ENCODE assay signal across 8 cellular contexts in the genomic region with DNA sequence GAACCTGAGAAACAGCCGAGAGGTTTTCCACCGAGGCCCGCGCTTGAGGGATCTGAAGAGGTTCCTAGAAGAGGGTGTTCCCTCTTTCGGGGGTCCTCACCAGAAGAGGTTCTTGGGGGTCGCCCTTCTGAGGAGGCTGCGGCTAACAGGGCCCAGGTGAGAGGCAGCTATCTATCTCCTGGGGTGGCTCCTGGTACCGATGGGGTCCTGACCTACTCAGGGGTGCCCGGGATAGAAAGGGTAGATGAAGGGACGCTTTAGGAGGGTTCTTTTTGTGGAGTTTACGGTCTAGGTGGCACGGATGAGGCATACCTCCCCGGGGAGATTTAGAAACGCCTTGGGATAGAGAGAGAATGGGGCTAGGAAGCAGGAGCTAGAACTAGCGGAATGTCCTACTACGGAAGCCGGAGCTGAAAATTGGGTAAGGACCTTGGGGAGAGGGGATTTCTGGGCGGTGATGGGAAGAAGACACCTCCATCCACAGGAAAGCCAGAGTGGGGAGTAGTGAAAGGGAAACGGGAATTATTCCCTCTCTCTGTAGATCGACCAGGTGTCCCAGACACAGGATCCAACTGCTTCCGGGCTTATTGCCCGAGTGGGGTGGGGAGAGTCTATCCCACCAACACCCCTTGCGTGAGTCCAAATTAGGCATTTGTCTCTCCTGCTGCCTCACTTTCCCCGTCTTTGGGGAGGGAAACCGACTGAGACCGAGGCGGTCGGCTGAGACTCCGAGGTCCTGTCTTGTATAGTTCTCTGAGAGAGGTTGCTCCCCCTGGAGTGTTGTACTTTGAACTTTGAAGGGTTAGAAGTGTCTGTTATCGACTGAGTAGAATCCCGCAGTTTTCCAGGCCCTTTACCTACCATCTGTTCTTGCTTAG. TPM values are rescaled to one million over a fixed set of nuclear protein-coding genes. Genes with fewer than 3 reads are reported as not detected.
DNase-seq lines count a peak whose midpoint lies in the region; ATAC-seq, FAIRE-seq and TF ChIP-seq lines count a peak whose summit lies in the region.

No MANE protein-coding gene starts in this region.

- 0% methylated on average over 31 of the region's 31 CpGs for WGBS in HepG2 (ENCODE audit: low lambda C conversion rate)
- 1% methylated on average over 31 of the region's 31 CpGs for WGBS in testis, 2 donors

- H3K27ac ChIP-seq in HepG2 (ENCODE audit: extremely low read length, insufficient read depth, low read length) (peak overlapping the region; percentile 82), testis (peak overlapping the region; percentile 87 to 92)

- intact Hi-C loops in HepG2 (cut with micrococcal nuclease; ENCODE audit: unreplicated experiment) (loop anchor here (1.0 to 5.0 kb wide), 4 partner anchors 7 to 110 kb away; partner anchors contain the start of genes ARL2BP and PLLP), testis (cut with DNase I; ENCODE audit: low total_unique reads) (no loop called here)

- H3K36me3 Mint-ChIP-seq in T-cell, result no peaks in the 10 kb centered on the region

- H3K4me3 Mint-ChIP-seq in T-cell, result peak overlapping the region; percentile 96 to 100 (median 98)

- peaks cover 85% of the 10 kb centered on the region for H3K79me2 ChIP-seq in HepG2 (ENCODE audit: insufficient read depth, low read length)

- no peaks in the 10 kb centered on the region for H3K27me3 Mint-ChIP-seq in T-cell

- TF ChIP-seq CTCF in choroid plexus epithelial cell (conservative IDR thresholded peaks at IDR 0.05; ENCODE audit: low read depth, low read length), result no peak
- TF ChIP-seq CTCF in HepG2 (CRISPR knock-in tag; IDR thresholded peaks at IDR 0.05), result no peak
- no peak for TF ChIP-seq CTCF in testis (IDR thresholded peaks at IDR 0.05)

- POLR2A ChIA-PET in T-cell (lab: Charles Lee), result interaction anchor here in 1 of 2 donors (0.5 kb wide), 1 partner anchor 743 kb away, joined by 17 read pairs; no protein-coding TSS in a partner anchor
- POLR2A ChIA-PET in HepG2 (lab: Yijun Ruan, JAX), result interaction anchor here (0.7 to 3.4 kb wide), 12 partner anchors 8 to 293 kb away, joined by 3 to 33 read pairs (median 6); partner anchors contain the start of genes ARL2BP, CIAPIN1, COQ9 and CPNE2

- peak overlapping the region; percentile 76 for H3K4me2 ChIP-seq in HepG2 (ENCODE audit: low read depth, low read length)

- FAIRE-seq in HepG2 (lab: Jason Lieb, UNC), result no peak

- TF ChIP-seq POLR2A in HepG2 (IDR thresholded peaks at IDR 0.05; ENCODE audit: insufficient read depth in 1 of 2, low read depth in 2 of 2, low read length in 2 of 2) (peak; percentile 34 to 62; a peak in 1 of 4 replicates), testis (IDR thresholded peaks at IDR 0.05) (no peak)

- DNase-seq in NCI-H2107 treated with DMSO at 0.1 percent for 48 hours (lab: John Stamatoyannopoulos, UW; ENCODE audit: unreplicated experiment), result peak; percentile 20
- DNase-seq in NCI-H2107 (lab: John Stamatoyannopoulos, UW), result no peak
- peak in 13 of 34 experiments; percentile 1 to 28 (median 12) for DNase-seq in T-cell
- DNase-seq in choroid plexus epithelial cell (ENCODE audit: low read depth), result no peak
- peak; percentile 54 for DNase-seq in HepG2 (ENCODE audit: low spot score)
- DNase-seq in testis, result peak; percentile 51
- no peak for DNase-seq in SKM-1 treated with dmso at 0.1 percent for 144 hours (lab: John Stamatoyannopoulos, UW; ENCODE audit: unreplicated experiment)

- TSS peak; percentile 54 for BruUV-seq in HepG2 (replicated peaks; lab: Mats Ljungman, UMichigan)

- H4K20me1 ChIP-seq in HepG2 (ENCODE audit: insufficient read depth, low read length), result peaks cover 15% of the 10 kb centered on the region

- H3K9me3 ChIP-seq in HepG2 (ENCODE audit: low read length) (no peaks in the 10 kb centered on the region), testis (no peaks in the 10 kb centered on the region)

- H3K4me1 Mint-ChIP-seq in T-cell, result peaks cover 58 to 65% (median 64%) of the 10 kb centered on the region in 3 donors

- H2AFZ ChIP-seq in HepG2 (ENCODE audit: low read length), result no peak overlapping the region

- no peaks in the 10 kb centered on the region for H3K9me3 Mint-ChIP-seq in T-cell

- no peaks in the 10 kb centered on the region; a peak in 2 of 5 replicates for H3K27me3 ChIP-seq in HepG2 (ENCODE audit: control insufficient read depth in 1 of 2, insufficient read depth in 2 of 2, low read length in 2 of 2)
- no peaks in the 10 kb centered on the region for H3K27me3 ChIP-seq in testis

- H3K4me1 ChIP-seq in HepG2 (ENCODE audit: insufficient read depth, low read length), result peaks cover 58% of the 10 kb centered on the region
- H3K4me1 ChIP-seq in testis, result peaks cover 23% of the 10 kb centered on the region

- in situ Hi-C loops in HepG2 (cut with HindIII; ENCODE audit: extremely low pct_ligation_motif_present, low pct_unique_long_range_greater_than_20kb), result loop anchor here (5.0 kb wide), 1 partner anchor 95 kb away; the partner anchor contains the start of gene PLLP

- peak overlapping the region; percentile 92 to 97 for H3K27ac Mint-ChIP-seq in T-cell

- H3K9ac ChIP-seq in HepG2 (ENCODE audit: insufficient read depth, low read depth, low read length), result peak overlapping the region; percentile 93

- H3K4me3 ChIP-seq in choroid plexus epithelial cell (ENCODE audit: low read depth, low read length), result peak overlapping the region; percentile 95
- H3K4me3 ChIP-seq in HepG2 (replicated peaks in 1 of 3; ENCODE audit: insufficient read depth in 1 of 3, low read depth in 2 of 3, low read length in 3 of 3), result peak overlapping the region; percentile 88 to 99 (median 94)
- peak overlapping the region; percentile 74 to 97 for H3K4me3 ChIP-seq in testis

- TF ChIP-seq RAD21 in HepG2 (CRISPR knock-in tag; IDR thresholded peaks at IDR 0.05), result no peak

- TF ChIP-seq EP300 in HepG2 (IDR thresholded peaks at IDR 0.05; ENCODE audit: low read depth in 2 of 2, low read length in 2 of 2), result no peak
- TF ChIP-seq EP300 in HepG2 (CRISPR knock-in tag; IDR thresholded peaks at IDR 0.05; ENCODE audit: borderline replicate concordance), result no peak

- CTCF ChIA-PET in T-cell (lab: Charles Lee) (interaction anchor here (0.7 to 1.0 kb wide), 3 partner anchors 51 to 230 kb away, joined by 3 read pairs; no protein-coding TSS in a partner anchor), HepG2 (lab: Yijun Ruan, JAX; ENCODE audit: low intra/inter-chr PET ratio, low total read pairs) (no interaction called here)

- peaks cover 2 to 8% of the 10 kb centered on the region in 2 experiments; a peak in 4 of 5 replicates for H3K36me3 ChIP-seq in HepG2 (replicated peaks in 1 of 2; ENCODE audit: control insufficient read depth in 1 of 2, insufficient read depth in 2 of 2, low read length in 2 of 2)
- H3K36me3 ChIP-seq in testis (ENCODE audit: low read depth, missing control alignments), result no peaks in the 10 kb centered on the region

- ATAC-seq in HG03025 (IDR thresholded peaks at IDR 0.05; ENCODE audit: low FRiP score, unreplicated experiment) (peak; percentile 1), T-cell (replicated peaks in 1 of 4) (peak in 2 of 4 experiments; percentile 3 to 4), HepG2 (peak; percentile 43)

RNA-seq across cellular contexts. Expression of gene RSPRY1, which starts 0.7 kb away (rescaled TPM):
- total RNA-seq in T-cell, result 10 to 100 TPM; 25.0 to 32.0 (median 28.2) TPM
- total RNA-seq in HepG2 (2016; rRNA removed; fragmentation: Illumina TruSeq; extraction: Trizol), result 51.7 and 53.4 TPM in 2 replicates
- 19.0 and 20.1 TPM in 2 replicates for total RNA-seq in HepG2 (2016; cell fraction: cytosol; rRNA removed; fragmentation: Illumina TruSeq; extraction: Trizol; ENCODE audit: low read depth)
- total RNA-seq in HepG2 (2016; cell fraction: insoluble cytoplasmic fraction; rRNA removed; fragmentation: Illumina TruSeq; extraction: Trizol), result 53.8 and 54.3 TPM in 2 replicates
- total RNA-seq in HepG2 (2016; cell fraction: membrane; rRNA removed; fragmentation: Illumina TruSeq; extraction: Trizol), result 36.2 and 36.7 TPM in 2 replicates
- total RNA-seq in HepG2 (2016; cell fraction: nucleus; rRNA removed; fragmentation: Illumina TruSeq; extraction: Trizol), result 57.5 and 60.4 TPM in 2 replicates
- 47.9 and 61.0 TPM in 2 replicates for polyA plus RNA-seq in HepG2 (2011; rRNA removed)
- 26.9 and 41.0 TPM in 2 replicates for polyA plus RNA-seq in HepG2 (2011; cell fraction: cytosol; rRNA removed)
- 39.4 and 42.0 TPM in 2 replicates for polyA plus RNA-seq in HepG2 (2011; cell fraction: nucleus; rRNA removed)
- polyA plus RNA-seq in HepG2 (2012), result 27.1 and 34.3 TPM in 2 replicates
- 3.4 and 3.7 TPM in 2 replicates for polyA plus RNA-seq in HepG2 (2016; cell fraction: cytosol; fragmentation: Illumina TruSeq; extraction: Trizol; ENCODE audit: low read depth)
- 43.2 and 52.1 TPM in 2 replicates for polyA plus RNA-seq in HepG2 (2016; cell fraction: insoluble cytoplasmic fraction; fragmentation: Illumina TruSeq; extraction: Trizol; ENCODE audit: low read depth)
- 13.3 and 17.1 TPM in 2 replicates for polyA plus RNA-seq in HepG2 (2016; cell fraction: membrane; fragmentation: Illumina TruSeq; extraction: Trizol; ENCODE audit: low read depth)
- 51.5 and 57.9 TPM in 2 replicates for polyA plus RNA-seq in HepG2 (2016; cell fraction: nucleus; fragmentation: Illumina TruSeq; extraction: Trizol; ENCODE audit: insufficient read depth, low read depth)
- 45.2 and 96.4 TPM in 2 replicates for polyA minus RNA-seq in HepG2 (2011; rRNA and poly(A)+ RNA removed; ENCODE audit: low replicate concordance)
- polyA minus RNA-seq in HepG2 (2011; cell fraction: cytosol; rRNA and poly(A)+ RNA removed), result 68.9 and 72.7 TPM in 2 replicates
- 128 and 149 TPM in 2 replicates for polyA minus RNA-seq in HepG2 (2011; cell fraction: nucleus; rRNA and poly(A)+ RNA removed)
- 10 to 100 TPM; 73.3 to 81.2 TPM for total RNA-seq in testis
- polyA plus RNA-seq in testis (ENCODE audit: insufficient read depth, low read depth, low replicate concordance), result 53.0 TPM

RNA-seq across cellular contexts. Expression of gene PSME3IP1, which starts 1.0 kb away (rescaled TPM):
- total RNA-seq in T-cell, result 100 to 1,000 TPM; 132 to 145 (median 144) TPM
- 99.8 and 104 TPM in 2 replicates for total RNA-seq in HepG2 (2016; rRNA removed; fragmentation: Illumina TruSeq; extraction: Trizol)
- 81.0 and 93.2 TPM in 2 replicates for total RNA-seq in HepG2 (2016; cell fraction: cytosol; rRNA removed; fragmentation: Illumina TruSeq; extraction: Trizol; ENCODE audit: low read depth)
- total RNA-seq in HepG2 (2016; cell fraction: insoluble cytoplasmic fraction; rRNA removed; fragmentation: Illumina TruSeq; extraction: Trizol), result 98.8 and 104 TPM in 2 replicates
- total RNA-seq in HepG2 (2016; cell fraction: membrane; rRNA removed; fragmentation: Illumina TruSeq; extraction: Trizol), result 49.2 and 54.2 TPM in 2 replicates
- 61.4 and 77.1 TPM in 2 replicates for total RNA-seq in HepG2 (2016; cell fraction: nucleus; rRNA removed; fragmentation: Illumina TruSeq; extraction: Trizol)
- 90.8 and 99.8 TPM in 2 replicates for polyA plus RNA-seq in HepG2 (2011; rRNA removed)
- polyA plus RNA-seq in HepG2 (2011; cell fraction: cytosol; rRNA removed), result 45.8 and 51.2 TPM in 2 replicates
- polyA plus RNA-seq in HepG2 (2011; cell fraction: nucleus; rRNA removed), result 207 and 252 TPM in 2 replicates
- polyA plus RNA-seq in HepG2 (2012), result 46.9 and 63.7 TPM in 2 replicates
- polyA plus RNA-seq in HepG2 (2016; cell fraction: cytosol; fragmentation: Illumina TruSeq; extraction: Trizol; ENCODE audit: low read depth), result 14.9 and 16.8 TPM in 2 replicates
- polyA plus RNA-seq in HepG2 (2016; cell fraction: insoluble cytoplasmic fraction; fragmentation: Illumina TruSeq; extraction: Trizol; ENCODE audit: low read depth), result 128 and 134 TPM in 2 replicates
- 28.8 and 29.0 TPM in 2 replicates for polyA plus RNA-seq in HepG2 (2016; cell fraction: membrane; fragmentation: Illumina TruSeq; extraction: Trizol; ENCODE audit: low read depth)
- 203 and 213 TPM in 2 replicates for polyA plus RNA-seq in HepG2 (2016; cell fraction: nucleus; fragmentation: Illumina TruSeq; extraction: Trizol; ENCODE audit: insufficient read depth, low read depth)
- polyA minus RNA-seq in HepG2 (2011; rRNA and poly(A)+ RNA removed; ENCODE audit: low replicate concordance), result 61.9 and 154 TPM in 2 replicates
- polyA minus RNA-seq in HepG2 (2011; cell fraction: cytosol; rRNA and poly(A)+ RNA removed), result 17.3 and 23.9 TPM in 2 replicates
- 71.4 and 71.5 TPM in 2 replicates for polyA minus RNA-seq in HepG2 (2011; cell fraction: nucleus; rRNA and poly(A)+ RNA removed)
- total RNA-seq in testis, result 100 to 1,000 TPM in 1 of 2 donors, 10 to 100 TPM in 1; 96.4 to 122 TPM
- polyA plus RNA-seq in testis (ENCODE audit: insufficient read depth, low read depth, low replicate concordance), result 224 TPM

RNA-seq across cellular contexts. Expression of gene ARL2BP, which starts 58.2 kb away (rescaled TPM):
- total RNA-seq in T-cell (10 to 100 TPM; 34.6 to 62.2 (median 48.4) TPM), HepG2 (2016; rRNA removed; fragmentation: Illumina TruSeq; extraction: Trizol) (67.6 and 97.1 TPM in 2 replicates), testis (10 to 100 TPM; 88.8 to 92.4 TPM)
- total RNA-seq in HepG2 (2016; cell fraction: cytosol; rRNA removed; fragmentation: Illumina TruSeq; extraction: Trizol; ENCODE audit: low read depth), result 43.5 and 44.1 TPM in 2 replicates
- total RNA-seq in HepG2 (2016; cell fraction: insoluble cytoplasmic fraction; rRNA removed; fragmentation: Illumina TruSeq; extraction: Trizol), result 66.0 and 92.7 TPM in 2 replicates
- 109 and 111 TPM in 2 replicates for total RNA-seq in HepG2 (2016; cell fraction: membrane; rRNA removed; fragmentation: Illumina TruSeq; extraction: Trizol)
- 24.1 and 29.7 TPM in 2 replicates for total RNA-seq in HepG2 (2016; cell fraction: nucleus; rRNA removed; fragmentation: Illumina TruSeq; extraction: Trizol)
- polyA plus RNA-seq in HepG2 (2011; rRNA removed) (50.8 and 64.3 TPM in 2 replicates), testis (ENCODE audit: insufficient read depth, low read depth, low replicate concordance) (128 TPM)
- polyA plus RNA-seq in HepG2 (2011; cell fraction: cytosol; rRNA removed), result 39.2 and 54.5 TPM in 2 replicates
- 13.9 and 16.0 TPM in 2 replicates for polyA plus RNA-seq in HepG2 (2011; cell fraction: nucleus; rRNA removed)
- 30.2 and 34.8 TPM in 2 replicates for polyA plus RNA-seq in HepG2 (2012)
- 58.2 and 66.9 TPM in 2 replicates for polyA plus RNA-seq in HepG2 (2016; cell fraction: cytosol; fragmentation: Illumina TruSeq; extraction: Trizol; ENCODE audit: low read depth)
- polyA plus RNA-seq in HepG2 (2016; cell fraction: insoluble cytoplasmic fraction; fragmentation: Illumina TruSeq; extraction: Trizol; ENCODE audit: low read depth), result 110 and 111 TPM in 2 replicates
- 110 and 116 TPM in 2 replicates for polyA plus RNA-seq in HepG2 (2016; cell fraction: membrane; fragmentation: Illumina TruSeq; extraction: Trizol; ENCODE audit: low read depth)
- polyA plus RNA-seq in HepG2 (2016; cell fraction: nucleus; fragmentation: Illumina TruSeq; extraction: Trizol; ENCODE audit: insufficient read depth, low read depth), result 41.6 and 42.0 TPM in 2 replicates
- polyA minus RNA-seq in HepG2 (2011; rRNA and poly(A)+ RNA removed; ENCODE audit: low replicate concordance), result 31.4 and 38.5 TPM in 2 replicates
- polyA minus RNA-seq in HepG2 (2011; cell fraction: cytosol; rRNA and poly(A)+ RNA removed), result 29.3 and 33.2 TPM in 2 replicates
- 14.2 and 21.6 TPM in 2 replicates for polyA minus RNA-seq in HepG2 (2011; cell fraction: nucleus; rRNA and poly(A)+ RNA removed)

Comparison
In these comparisons a context has a peak if more than half of its experiments do, and no peak if none do; other contexts are left out.
1. DNase-seq: peak in NCI-H2107 treated with DMSO at 0.1 percent for 48 hours (single experiment), HepG2 (single experiment) and testis (single experiment); none in NCI-H2107 (single experiment), choroid plexus epithelial cell (single experiment) and SKM-1 treated with dmso at 0.1 percent for 144 hours (single experiment).
2. Peak in every context shown above with its lines, with median percentiles within 50 percentile points of each other: H3K4me3 ChIP-seq.